Comparison of ENCODE assay signal across 20 cellular contexts in the genomic region with DNA sequence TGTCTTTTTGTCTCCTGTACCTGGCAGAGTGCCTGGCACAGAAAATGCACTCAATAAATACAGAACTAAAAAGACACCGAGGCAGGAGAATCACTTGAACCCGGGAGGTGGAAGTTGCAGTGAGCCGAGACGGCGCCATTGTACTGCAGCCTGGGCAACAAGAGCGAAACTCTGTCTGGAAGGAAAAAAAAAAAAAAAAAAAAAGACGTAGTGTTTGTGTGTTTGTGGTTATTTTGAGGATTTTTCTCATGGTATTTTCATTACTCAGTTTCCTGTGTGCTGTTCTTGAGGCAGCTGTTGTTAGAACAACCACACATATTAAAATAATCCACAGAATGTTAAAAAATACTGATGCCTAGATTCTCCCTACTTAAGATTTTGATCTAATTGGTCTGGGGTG.
DNase-seq lines count a peak whose midpoint lies in the region; ATAC-seq, FAIRE-seq and TF ChIP-seq lines count a peak whose summit lies in the region.
"Had no signal": no experiment of that assay in that cellular context is flagged by ENCODE, and none has a peak within 500 bp of the region (broad histone marks: within the 10 kb centered on the region; RNA-seq: fewer than 3 reads in every experiment).

No MANE protein-coding gene starts in this region.

- peaks cover 5% of the 10 kb centered on the region for H3K4me1 ChIP-seq in astrocyte (ENCODE audit: insufficient read depth, low read length)
- H3K4me1 ChIP-seq: upper lobe of right lung had no signal

- TF ChIP-seq CTCF in AG10803 (conservative IDR thresholded peaks at IDR 0.05; ENCODE audit: low read length) (no peak), astrocyte (IDR thresholded peaks at IDR 0.05; ENCODE audit: insufficient read depth, low read depth, low read length) (no peak)

- H3K27me3 ChIP-seq in astrocyte (ENCODE audit: insufficient read depth, low read length): no peaks in the 10 kb centered on the region
- H3K27me3 ChIP-seq: ovary, upper lobe of right lung had no signal

- H3K4me3 Mint-ChIP-seq in astrocyte (ENCODE audit: unreplicated experiment): peak overlapping the region; percentile 24
- H3K4me3 Mint-ChIP-seq in activated T-cell treated with anti-CD3 and anti-CD28 coated beads, Interleukin-2, amount 50 U/mL, for 72 hours: no peak overlapping the region
- H3K4me3 Mint-ChIP-seq: activated naive CD4-positive, alpha-beta T cell treated with anti-CD3 and anti-CD28 coated beads for 36 hours; mesothelial cell of epicardium; stimulated activated naive B cell treated with anti-CD40 and anti-IgM and Interleukin-4, amounts not matched to agents 10 μg/mL and 1 μg/mL and 100 μg/mL, for 72 hours had no signal

- H3K9me3 ChIP-seq in astrocyte (ENCODE audit: insufficient read depth, low read depth, low read length): no peaks in the 10 kb centered on the region
- H3K9me3 ChIP-seq: ovary, upper lobe of right lung had no signal

- peak overlapping the region; percentile 2 for H3K9ac ChIP-seq in astrocyte (ENCODE audit: low read length)

- no peaks in the 10 kb centered on the region for H3K36me3 Mint-ChIP-seq in astrocyte (ENCODE audit: low read depth, unreplicated experiment)
- no peaks in the 10 kb centered on the region for H3K36me3 Mint-ChIP-seq in activated T-cell treated with anti-CD3 and anti-CD28 coated beads, Interleukin-2, amount 50 U/mL, for 72 hours (ENCODE audit: insufficient read depth in 2 of 2)
- H3K36me3 Mint-ChIP-seq: mesothelial cell of epicardium; stimulated activated naive B cell treated with anti-CD40 and anti-IgM and Interleukin-4, amounts not matched to agents 10 μg/mL and 1 μg/mL and 100 μg/mL, for 72 hours had no signal

- H3K79me2 ChIP-seq in astrocyte (ENCODE audit: insufficient read depth, low read length): no peaks in the 10 kb centered on the region

- ATAC-seq in GM19397 (IDR thresholded peaks at IDR 0.05; ENCODE audit: unreplicated experiment): no peak
- no peak for ATAC-seq in HG02852 (IDR thresholded peaks at IDR 0.05; ENCODE audit: unreplicated experiment)
- ATAC-seq in activated T-cell treated with anti-CD3 and anti-CD28 coated beads, Interleukin-2, amount 50 U/mL, for 72 hours (replicated peaks in 1 of 2): no peak
- ATAC-seq: stimulated activated naive B cell treated with anti-CD40 and anti-IgM and Interleukin-4, amounts not matched to agents 10 μg/mL and 1 μg/mL and 100 μg/mL, for 72 hours; upper lobe of right lung had no signal

- no peaks in the 10 kb centered on the region for H3K36me3 ChIP-seq in astrocyte (ENCODE audit: insufficient read depth, low read length)
- H3K36me3 ChIP-seq: ovary, upper lobe of right lung had no signal

- H3K4me3 ChIP-seq in AG10803 (ENCODE audit: low read length): no peak overlapping the region
- H3K4me3 ChIP-seq in astrocyte (ENCODE audit: insufficient read depth, low read depth, low read length): no peak overlapping the region
- H3K4me3 ChIP-seq: ovary, upper lobe of right lung had no signal

- no peaks in the 10 kb centered on the region for H3K9me3 Mint-ChIP-seq in astrocyte (ENCODE audit: unreplicated experiment)
- H3K9me3 Mint-ChIP-seq in activated T-cell treated with anti-CD3 and anti-CD28 coated beads, Interleukin-2, amount 50 U/mL, for 72 hours: peaks cover 0 to under 1% of the 10 kb centered on the region in 2 donors
- H3K9me3 Mint-ChIP-seq: stimulated activated naive B cell treated with anti-CD40 and anti-IgM and Interleukin-4, amounts not matched to agents 10 μg/mL and 1 μg/mL and 100 μg/mL, for 72 hours had no signal

- FAIRE-seq in HTR-8/SVneo (lab: Jason Lieb, UNC) (no peak), astrocyte (lab: Jason Lieb, UNC) (no peak)
- FAIRE-seq: islet of Langerhans had no signal

- peak overlapping the region; percentile 66 for H3K4me2 ChIP-seq in astrocyte (ENCODE audit: low read length)

- no peaks in the 10 kb centered on the region for H3K27me3 Mint-ChIP-seq in astrocyte (ENCODE audit: low read depth, unreplicated experiment)
- no peaks in the 10 kb centered on the region for H3K27me3 Mint-ChIP-seq in activated T-cell treated with anti-CD3 and anti-CD28 coated beads, Interleukin-2, amount 50 U/mL, for 72 hours (ENCODE audit: low read depth)
- H3K27me3 Mint-ChIP-seq: stimulated activated naive B cell treated with anti-CD40 and anti-IgM and Interleukin-4, amounts not matched to agents 10 μg/mL and 1 μg/mL and 100 μg/mL, for 72 hours had no signal

- no peak overlapping the region for H2AFZ ChIP-seq in astrocyte (ENCODE audit: low read depth, low read length)

- no peaks in the 10 kb centered on the region for H4K20me1 ChIP-seq in astrocyte (ENCODE audit: insufficient read depth, low read length)

- peak overlapping the region; percentile 92 for H3K27ac Mint-ChIP-seq in astrocyte (ENCODE audit: unreplicated experiment)
- H3K27ac Mint-ChIP-seq in activated T-cell treated with anti-CD3 and anti-CD28 coated beads, Interleukin-2, amount 50 U/mL, for 72 hours: no peak overlapping the region
- H3K27ac Mint-ChIP-seq: activated naive CD4-positive, alpha-beta T cell treated with anti-CD3 and anti-CD28 coated beads for 36 hours; mesothelial cell of epicardium; stimulated activated naive B cell treated with anti-CD40 and anti-IgM and Interleukin-4, amounts not matched to agents 10 μg/mL and 1 μg/mL and 100 μg/mL, for 72 hours had no signal

- peaks cover 24% of the 10 kb centered on the region for H3K4me1 Mint-ChIP-seq in astrocyte (ENCODE audit: low read depth, unreplicated experiment)
- no peaks in the 10 kb centered on the region for H3K4me1 Mint-ChIP-seq in activated T-cell treated with anti-CD3 and anti-CD28 coated beads, Interleukin-2, amount 50 U/mL, for 72 hours (ENCODE audit: low read depth)
- H3K4me1 Mint-ChIP-seq: mesothelial cell of epicardium; stimulated activated naive B cell treated with anti-CD40 and anti-IgM and Interleukin-4, amounts not matched to agents 10 μg/mL and 1 μg/mL and 100 μg/mL, for 72 hours had no signal

- DNase-seq in AG10803 (ENCODE audit: low read depth): peak; percentile 63
- peak; percentile 6 for DNase-seq in HTR-8/SVneo (ENCODE audit: insufficient read length, low spot score)
- peak; percentile 87 for DNase-seq in astrocyte (ENCODE audit: low read depth)
- DNase-seq in glomerular visceral epithelial cell (ENCODE audit: extremely low spot score): peak; percentile 17
- no peak for DNase-seq in activated naive CD4-positive, alpha-beta T cell (lab: John Stamatoyannopoulos, UW)
- no peak for DNase-seq in activated T-cell treated with anti-CD3 and anti-CD28 coated beads, Interleukin-2, amount 50 U/mL, for 72 hours
- DNase-seq: activated CD4-positive, CD25-positive, alpha-beta regulatory T cell; activated naive CD4-positive, alpha-beta T cell treated with anti-CD3 and anti-CD28 coated beads for 36 hours; C1 segment of cervical spinal cord; caudate nucleus; effector memory CD4-positive, alpha-beta T cell; NCI-H1436 treated with DMSO at 0.1 percent for 48 hours; NCI-H446 treated with DMSO at 0.1 percent for 48 hours; ovary; stimulated activated naive B cell treated with anti-CD40 and anti-IgM and Interleukin-4, amounts not matched to agents 10 μg/mL and 1 μg/mL and 100 μg/mL, for 72 hours; upper lobe of right lung had no signal

- H3K27ac ChIP-seq in astrocyte (ENCODE audit: low read depth, low read length): no peak overlapping the region
- H3K27ac ChIP-seq: ovary, upper lobe of right lung had no signal

Comparison
In these comparisons a context has a peak if more than half of its experiments do, and no peak if none do; other contexts are left out.
1. DNase-seq: peak in AG10803 (single experiment), HTR-8/SVneo (single experiment), astrocyte (single experiment) and glomerular visceral epithelial cell (single experiment); none in activated naive CD4-positive, alpha-beta T cell (0 of 4) and activated T-cell treated with anti-CD3 and anti-CD28 coated beads, Interleukin-2, amount 50 U/mL, for 72 hours (0 of 2).